Comparison of ENCODE assay signal across 9 cellular contexts in the genomic region with DNA sequence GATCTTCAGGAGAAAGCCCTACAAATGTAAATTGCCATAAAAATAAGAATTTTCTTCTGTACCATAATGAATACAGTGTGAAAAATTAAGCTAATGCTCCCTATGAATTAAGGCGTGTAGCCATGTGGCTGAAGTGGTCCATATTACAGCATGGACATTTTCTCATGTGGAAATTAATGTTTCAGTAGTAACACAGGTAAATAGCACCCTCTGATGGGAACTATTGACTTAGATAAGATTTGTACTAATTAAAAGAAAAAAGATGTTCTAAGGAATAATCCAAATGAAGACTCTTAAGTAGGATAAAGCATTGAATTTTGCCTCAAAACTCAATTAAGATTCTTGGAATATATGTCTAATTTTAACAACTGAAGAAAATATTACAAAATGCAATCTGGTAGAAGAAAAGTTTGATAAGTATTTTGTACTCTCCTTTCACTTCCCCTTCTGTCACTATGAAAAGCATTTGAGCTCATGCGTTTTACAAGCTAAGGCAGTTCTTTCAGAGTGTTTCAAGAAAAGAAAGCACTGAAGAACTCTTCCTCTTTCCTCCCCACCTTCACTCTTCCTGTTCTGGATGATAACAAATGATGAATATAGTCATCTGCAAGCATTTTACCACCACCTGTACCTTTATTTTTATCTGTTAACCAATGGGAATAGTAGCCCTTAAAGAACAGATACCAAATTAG. TPM values are rescaled to one million over a fixed set of nuclear protein-coding genes. Genes with fewer than 3 reads are reported as not detected.
DNase-seq lines count a peak whose midpoint lies in the region; ATAC-seq lines count a peak whose summit lies in the region.
"Had no signal": no experiment of that assay in that cellular context is flagged by ENCODE, and none has a peak within 500 bp of the region (broad histone marks: within the 10 kb centered on the region; RNA-seq: fewer than 3 reads in every experiment).

No MANE protein-coding gene starts in this region.

- H3K4me1 ChIP-seq in CD4-positive, alpha-beta memory T cell (ENCODE audit: insufficient read depth, low read length): no peaks in the 10 kb centered on the region

- POLR2A ChIA-PET in CD4-positive, alpha-beta memory T cell (lab: Charles Lee; ENCODE audit: partially characterized antibody): no interaction called here

- no peak overlapping the region for H3K4me3 Mint-ChIP-seq in CD4-positive, alpha-beta memory T cell

- H3K36me3 Mint-ChIP-seq in CD4-positive, alpha-beta memory T cell: no peaks in the 10 kb centered on the region

- no peak overlapping the region for H3K4me3 ChIP-seq in CD4-positive, alpha-beta memory T cell (ENCODE audit: low read length in 2 of 2)
- H3K4me3 ChIP-seq: heart left ventricle had no signal

- peak; percentile 92 for DNase-seq in SIG-M5 treated with dmso at 0.1 percent for 504 hours (lab: John Stamatoyannopoulos, UW; ENCODE audit: unreplicated experiment)
- DNase-seq in pons (ENCODE audit: low spot score): peak; percentile 78
- no peak for DNase-seq in NCI-H2107 (lab: John Stamatoyannopoulos, UW)
- no peak for DNase-seq in COR-L47 (lab: John Stamatoyannopoulos, UW)
- DNase-seq in CD4-positive, alpha-beta memory T cell: no peak
- DNase-seq: heart left ventricle; stimulated activated CD4-positive, alpha-beta T cell treated with anti-CD3 and anti-CD28 coated beads, Interleukin-12 subunit alpha, Interleukin-12 subunit beta, amount 100 ng/mL, for 4 hours had no signal

- peaks cover 0 to 3% of the 10 kb centered on the region in 2 donors for H3K27me3 Mint-ChIP-seq in CD4-positive, alpha-beta memory T cell

- no peak overlapping the region for H3K27ac ChIP-seq in CD4-positive, alpha-beta memory T cell (ENCODE audit: low read depth, low read length)
- H3K27ac ChIP-seq: heart left ventricle had no signal

- no peak overlapping the region for H3K27ac Mint-ChIP-seq in CD4-positive, alpha-beta memory T cell

- no peaks in the 10 kb centered on the region for H3K4me1 Mint-ChIP-seq in CD4-positive, alpha-beta memory T cell

- H3K36me3 ChIP-seq in CD4-positive, alpha-beta memory T cell (ENCODE audit: insufficient read depth, low read length): no peaks in the 10 kb centered on the region
- H3K36me3 ChIP-seq: heart left ventricle had no signal

- intact Hi-C loops in CD4-positive, alpha-beta memory T cell (cut with micrococcal nuclease): no loop called here

- peaks cover 0 to under 1% (median 0%) of the 10 kb centered on the region in 8 donors for H3K9me3 Mint-ChIP-seq in CD4-positive, alpha-beta memory T cell

- CTCF ChIA-PET in CD4-positive, alpha-beta memory T cell (lab: Charles Lee; ENCODE audit: partially characterized antibody): no interaction called here

- H3K27me3 ChIP-seq in CD4-positive, alpha-beta memory T cell (ENCODE audit: insufficient read depth, low read length): peaks cover 5% of the 10 kb centered on the region

- ATAC-seq in GM19372 (IDR thresholded peaks at IDR 0.05; ENCODE audit: low read depth, unreplicated experiment) (peak; percentile 97), HG03066 (IDR thresholded peaks at IDR 0.05; ENCODE audit: low read depth, unreplicated experiment) (peak; percentile 96)
- ATAC-seq: heart left ventricle had no signal

- no peaks in the 10 kb centered on the region for H3K9me3 ChIP-seq in CD4-positive, alpha-beta memory T cell (ENCODE audit: control insufficient read depth in 1 of 2, low read length in 2 of 2)
- H3K9me3 ChIP-seq: heart left ventricle had no signal

RNA-seq across cellular contexts. Expression of a gene that starts 9.9 kb away (rescaled TPM):
- not detected for total RNA-seq in CD4-positive, alpha-beta memory T cell
- not detected for polyA plus RNA-seq in CD4-positive, alpha-beta memory T cell
- total RNA-seq: heart left ventricle had no signal
- polyA plus RNA-seq: heart left ventricle had no signal

RNA-seq across cellular contexts. Expression of a gene that starts 16.2 kb away (rescaled TPM):
- total RNA-seq in CD4-positive, alpha-beta memory T cell: not detected
- not detected for polyA plus RNA-seq in CD4-positive, alpha-beta memory T cell
- total RNA-seq: heart left ventricle had no signal
- polyA plus RNA-seq: heart left ventricle had no signal

RNA-seq across cellular contexts. Expression of a gene that starts 54.4 kb away (rescaled TPM):
- not detected for total RNA-seq in CD4-positive, alpha-beta memory T cell
- polyA plus RNA-seq in CD4-positive, alpha-beta memory T cell: not detected
- total RNA-seq: heart left ventricle had no signal
- polyA plus RNA-seq: heart left ventricle had no signal

Comparison
In these comparisons a context has a peak if more than half of its experiments do, and no peak if none do; other contexts are left out.
1. DNase-seq: peak in SIG-M5 treated with dmso at 0.1 percent for 504 hours (single experiment) and pons (single experiment); none in NCI-H2107 (single experiment), COR-L47 (single experiment) and CD4-positive, alpha-beta memory T cell (0 of 5).